Comparison of ENCODE assay signal across 22 cellular contexts in genomic region chr4:184111433-184111832, GRCh38.
A peak's percentile ranks its signal among the peaks of the same experiment; 100 is the strongest.
DNase-seq lines count a peak whose midpoint lies in the region; ATAC-seq, FAIRE-seq and TF ChIP-seq lines count a peak whose summit lies in the region.
"Had no signal": no experiment of that assay in that cellular context is flagged by ENCODE, and none has a peak within 500 bp of the region (broad histone marks: within the 10 kb centered on the region; RNA-seq: fewer than 3 reads in every experiment).

No MANE protein-coding gene starts in this region.

- DNase-seq in HTR-8/SVneo (ENCODE audit: insufficient read length, low spot score) (no peak), left lobe of liver (ENCODE audit: low spot score) (no peak), neuronal stem cell (ENCODE audit: low spot score) (no peak), HepG2 (ENCODE audit: low spot score) (no peak)
- no peak for DNase-seq in CD8-positive, alpha-beta T cell
- DNase-seq: CD4-positive, CD25-positive, alpha-beta regulatory T cell; CD8-positive, alpha-beta memory T cell; DMS 273 treated with DMSO at 0.1 percent for 48 hours; DMS79; EL; GDM1; GM23248; H7; HCEC 1CT had no signal

- H3K79me1 ChIP-seq in neuronal stem cell (ENCODE audit: low read depth, low read length) = no peaks in the 10 kb centered on the region

- TF ChIP-seq RAD21 in HepG2 (CRISPR knock-in tag; IDR thresholded peaks at IDR 0.05) = no peak

- no peak overlapping the region for H4K91ac ChIP-seq in neuronal stem cell (ENCODE audit: low read depth, low read length, poor library complexity)

- no peak overlapping the region for H3K14ac ChIP-seq in neuronal stem cell (ENCODE audit: low read length)

- H3K4me1 Mint-ChIP-seq in CD8-positive, alpha-beta T cell (ENCODE audit: low read depth) = no peaks in the 10 kb centered on the region
- H3K4me1 Mint-ChIP-seq: B cell; CD4-positive, CD25-positive, alpha-beta regulatory T cell; CD8-positive, alpha-beta memory T cell had no signal

- no peak overlapping the region for H3K27ac ChIP-seq in neuronal stem cell (replicated peaks; ENCODE audit: low read length)
- no peak overlapping the region for H3K27ac ChIP-seq in HepG2 (ENCODE audit: extremely low read length, insufficient read depth, low read length)
- no peak overlapping the region for H3K27ac ChIP-seq in CD8-positive, alpha-beta T cell (ENCODE audit: low read depth, low read length)
- H3K27ac ChIP-seq: BLaER1, C4-2B, GM23248 had no signal

- H2BK120ac ChIP-seq in neuronal stem cell (ENCODE audit: low read depth, low read length) = no peak overlapping the region

- H3K36me3 ChIP-seq in neuronal stem cell (replicated peaks in 1 of 2; ENCODE audit: control insufficient read depth in 2 of 2, insufficient read depth in 2 of 2, low read length in 2 of 2) = no peaks in the 10 kb centered on the region
- no peaks in the 10 kb centered on the region for H3K36me3 ChIP-seq in HepG2 (replicated peaks in 1 of 2; ENCODE audit: control insufficient read depth in 1 of 2, insufficient read depth in 2 of 2, low read length in 2 of 2)
- no peaks in the 10 kb centered on the region for H3K36me3 ChIP-seq in CD8-positive, alpha-beta T cell (ENCODE audit: insufficient read depth, low read length)
- H3K36me3 ChIP-seq: BLaER1 had no signal

- H3K4me3 ChIP-seq in neuronal stem cell (ENCODE audit: low read length in 2 of 2) = no peak overlapping the region
- H3K4me3 ChIP-seq in HepG2 (replicated peaks in 1 of 3; ENCODE audit: insufficient read depth in 1 of 3, low read depth in 2 of 3, low read length in 3 of 3) = no peak overlapping the region
- no peak overlapping the region for H3K4me3 ChIP-seq in CD8-positive, alpha-beta T cell (ENCODE audit: low read depth, low read length)
- H3K4me3 ChIP-seq: BLaER1, GM12878, GM23248 had no signal

- intact Hi-C loops in HepG2 (cut with micrococcal nuclease; ENCODE audit: unreplicated experiment) = no loop called here
- intact Hi-C loops in CD8-positive, alpha-beta T cell (cut with DNase I, micrococcal nuclease) = no loop called here

- no peak overlapping the region for H3K4me3 Mint-ChIP-seq in CD8-positive, alpha-beta T cell
- H3K4me3 Mint-ChIP-seq: B cell; CD4-positive, CD25-positive, alpha-beta regulatory T cell; CD8-positive, alpha-beta memory T cell had no signal

- no CpG with 5 or more reads among the region's 6 CpGs for WGBS in neuronal stem cell (ENCODE audit: extremely low coverage in 2 of 2, insufficient read length in 2 of 2, insufficient replicate concordance in 1 of 2), 2 donors
- WGBS in HepG2 (ENCODE audit: low lambda C conversion rate) = 68% methylated on average over 3 of the region's 6 CpGs

- H3K9me3 ChIP-seq in neuronal stem cell (replicated peaks in 1 of 2; ENCODE audit: control insufficient read depth in 2 of 2, insufficient read depth in 1 of 2, low read depth in 1 of 2, low read length in 2 of 2) (peaks cover 0 to 4% of the 10 kb centered on the region in 2 donors), HepG2 (ENCODE audit: low read length) (peaks cover 2% of the 10 kb centered on the region; the same call in 1 of the 2 replicates)
- no peaks in the 10 kb centered on the region for H3K9me3 ChIP-seq in CD8-positive, alpha-beta T cell (ENCODE audit: low read length)
- H3K9me3 ChIP-seq: BLaER1 had no signal

- peak overlapping the region; percentile 32 for H3K23ac ChIP-seq in neuronal stem cell (ENCODE audit: low read depth, low read length, poor library complexity)

- H2AFZ ChIP-seq in neuronal stem cell (ENCODE audit: low read length) (no peak overlapping the region), HepG2 (ENCODE audit: low read length) (no peak overlapping the region)
- H2AFZ ChIP-seq: GM23248 had no signal

- H2BK5ac ChIP-seq in neuronal stem cell (ENCODE audit: low read length) = no peak overlapping the region

- H4K8ac ChIP-seq in neuronal stem cell (ENCODE audit: low read depth, low read length) = no peak overlapping the region

- H3K27me3 ChIP-seq in neuronal stem cell (ENCODE audit: control insufficient read depth in 3 of 3, insufficient read depth in 3 of 3, low read depth in 1 of 3, low read length in 3 of 3) = peaks cover 0 to 2% (median 0%) of the 10 kb centered on the region in 3 experiments
- no peaks in the 10 kb centered on the region for H3K27me3 ChIP-seq in HepG2 (ENCODE audit: control insufficient read depth in 1 of 2, insufficient read depth in 2 of 2, low read length in 2 of 2)
- H3K27me3 ChIP-seq in CD8-positive, alpha-beta T cell (ENCODE audit: insufficient read depth, low read length) = no peaks in the 10 kb centered on the region
- H3K27me3 ChIP-seq: BLaER1 had no signal

- H3K4me1 ChIP-seq in neuronal stem cell (ENCODE audit: control insufficient read depth in 2 of 2, insufficient read depth in 1 of 2, low read depth in 1 of 2, low read length in 2 of 2) = no peaks in the 10 kb centered on the region
- no peaks in the 10 kb centered on the region; the same call in 1 of the 2 replicates for H3K4me1 ChIP-seq in HepG2 (ENCODE audit: insufficient read depth, low read length)
- H3K4me1 ChIP-seq in CD8-positive, alpha-beta T cell (ENCODE audit: insufficient read depth, low read length) = no peaks in the 10 kb centered on the region

- TF ChIP-seq EP300 in HepG2 (IDR thresholded peaks at IDR 0.05; ENCODE audit: low read depth in 2 of 2, low read length in 2 of 2) (no peak), HepG2 (CRISPR knock-in tag; IDR thresholded peaks at IDR 0.05; ENCODE audit: borderline replicate concordance) (no peak)

- no peaks in the 10 kb centered on the region for H4K20me1 ChIP-seq in HepG2 (ENCODE audit: insufficient read depth, low read length)
- H4K20me1 ChIP-seq: BLaER1 had no signal

- H2BK12ac ChIP-seq in neuronal stem cell (ENCODE audit: low read length) = no peak overlapping the region

- FAIRE-seq in HTR-8/SVneo (lab: Jason Lieb, UNC) (peak; percentile 68), HepG2 (lab: Jason Lieb, UNC) (no peak)
- FAIRE-seq: D721Med, GM12878, GM19239, H1 had no signal

- H3K9ac ChIP-seq in neuronal stem cell (ENCODE audit: low read depth, low read length, poor library complexity) = no peak overlapping the region
- H3K9ac ChIP-seq in HepG2 (ENCODE audit: insufficient read depth, low read depth, low read length) = no peak overlapping the region
- H3K9ac ChIP-seq: BLaER1, GM23248 had no signal

- no peak overlapping the region for H3K4me2 ChIP-seq in neuronal stem cell (ENCODE audit: insufficient read depth, low read length, poor library complexity, severe bottlenecking)
- no peak overlapping the region for H3K4me2 ChIP-seq in HepG2 (ENCODE audit: low read depth, low read length)
- H3K4me2 ChIP-seq: BLaER1 had no signal

- POLR2A ChIA-PET in HepG2 (lab: Yijun Ruan, JAX) = no interaction called here
- POLR2A ChIA-PET in CD8-positive, alpha-beta T cell (lab: Charles Lee) = no interaction called here

- H2AK5ac ChIP-seq in neuronal stem cell (ENCODE audit: low read depth, low read length) = no peak overlapping the region

- no peak overlapping the region for H3K18ac ChIP-seq in neuronal stem cell (ENCODE audit: low read length)

- no TSS peak for BruUV-seq in HepG2 (replicated peaks; lab: Mats Ljungman, UMichigan)

- H3K27ac Mint-ChIP-seq in CD8-positive, alpha-beta T cell = no peak overlapping the region
- H3K27ac Mint-ChIP-seq: B cell; CD4-positive, CD25-positive, alpha-beta regulatory T cell; CD8-positive, alpha-beta memory T cell had no signal

- no peak for TF ChIP-seq CTCF in HepG2 (CRISPR knock-in tag; IDR thresholded peaks at IDR 0.05)
- no peak for TF ChIP-seq CTCF in CD8-positive, alpha-beta T cell (IDR thresholded peaks at IDR 0.05)

- CTCF ChIA-PET in HepG2 (lab: Yijun Ruan, JAX; ENCODE audit: low intra/inter-chr PET ratio, low total read pairs) = no interaction called here
- CTCF ChIA-PET in CD8-positive, alpha-beta T cell (lab: Charles Lee) = no interaction called here

- H3K36me3 Mint-ChIP-seq in CD8-positive, alpha-beta T cell = no peaks in the 10 kb centered on the region
- H3K36me3 Mint-ChIP-seq: CD4-positive, CD25-positive, alpha-beta regulatory T cell; CD8-positive, alpha-beta memory T cell had no signal

- H2BK15ac ChIP-seq in neuronal stem cell (ENCODE audit: low read length) = no peak overlapping the region

- ATAC-seq in left lobe of liver (peak; percentile 11), HepG2 (no peak), HG03045 (IDR thresholded peaks at IDR 0.05; ENCODE audit: unreplicated experiment) (no peak)
- ATAC-seq in CD8-positive, alpha-beta T cell = no peak
- ATAC-seq: GM12878 had no signal

- no peaks in the 10 kb centered on the region for H3K79me2 ChIP-seq in HepG2 (ENCODE audit: insufficient read depth, low read length)

- in situ Hi-C loops in HepG2 (cut with HindIII; ENCODE audit: extremely low pct_ligation_motif_present, low pct_unique_long_range_greater_than_20kb) = no loop called here

- H3K9me3 Mint-ChIP-seq in CD8-positive, alpha-beta T cell = no peaks in the 10 kb centered on the region

- H3K27me3 Mint-ChIP-seq in CD8-positive, alpha-beta T cell (ENCODE audit: low read depth) = peaks cover 20% of the 10 kb centered on the region

- no peak overlapping the region for H3K4ac ChIP-seq in neuronal stem cell (ENCODE audit: low read length)

- TF ChIP-seq POLR2A in HepG2 (IDR thresholded peaks at IDR 0.05; ENCODE audit: insufficient read depth in 1 of 2, low read depth in 2 of 2, low read length in 2 of 2) = no peak

TF ChIP-seq in HepG2, 621 proteins besides CTCF, POLR2A, EP300 and RAD21:
- TF ChIP-seq TMF1 (CRISPR knock-in tag; IDR thresholded peaks at IDR 0.05; ENCODE audit: low read depth) = no peak
- no peak for TF ChIP-seq JDP2 (CRISPR knock-in tag; IDR thresholded peaks at IDR 0.05; ENCODE audit: borderline replicate concordance)
- TF ChIP-seq ZNF619 (CRISPR knock-in tag; IDR thresholded peaks at IDR 0.05) = no peak
- no peak for TF ChIP-seq ZNF354B (CRISPR knock-in tag; IDR thresholded peaks at IDR 0.05)
- TF ChIP-seq MXD4 (CRISPR knock-in tag; IDR thresholded peaks at IDR 0.05) = no peak
- TF ChIP-seq ZNF782 (CRISPR knock-in tag; IDR thresholded peaks at IDR 0.05; ENCODE audit: borderline replicate concordance) = no peak
- no peak for TF ChIP-seq CCDC6 (CRISPR knock-in tag; IDR thresholded peaks at IDR 0.05)
- no peak for TF ChIP-seq GRHL1 (CRISPR knock-in tag; conservative IDR thresholded peaks at IDR 0.05)
TF ChIP-seq in HepG2: peak in this region for 0.
